In genomic region chr16:72637306-72637705, GRCh38 we compare ENCODE assay signal across 16 cellular contexts.
DNase-seq lines count a peak whose midpoint lies in the region; ATAC-seq and TF ChIP-seq lines count a peak whose summit lies in the region.
"Had no signal": no experiment of that assay in that cellular context is flagged by ENCODE, and none has a peak within 500 bp of the region (broad histone marks: within the 10 kb centered on the region; RNA-seq: fewer than 3 reads in every experiment).

No MANE protein-coding gene starts in this region.

- DNase-seq in AG09319 (ENCODE audit: extremely low read depth, low read depth) (peak; percentile 40), LoVo (ENCODE audit: low spot score) (peak; percentile 7), choroid plexus epithelial cell (ENCODE audit: low read depth) (peak; percentile 72), left colon (no peak), NCI-H1417 treated with DMSO at 0.1 percent for 48 hours (lab: John Stamatoyannopoulos, UW) (no peak), NCI-H2227 treated with DMSO at 0.1 percent for 48 hours (lab: John Stamatoyannopoulos, UW) (no peak)
- no peak for DNase-seq in activated CD4-positive, alpha-beta T cell treated with anti-CD3 and anti-CD28 coated beads, Interleukin-2, amount 50 U/mL, for 4 hours
- DNase-seq: activated CD4-positive, alpha-beta T cell treated with anti-CD3 and anti-CD28 coated beads, Interleukin-2, amount 50 U/mL, for 48 hours; activated effector memory CD4-positive, alpha-beta T cell treated with anti-CD3 and anti-CD28 coated beads, Interleukin-2, amount 50 U/mL, for 16 hours; GDM1; hippocampal formation; stimulated activated CD4-positive, alpha-beta T cell treated with anti-CD3 and anti-CD28 coated beads, Interleukin-2, amount 100 ng/mL, for 24 hours; T-helper 17 cell had no signal

- ATAC-seq in left colon = peak; percentile 31
- ATAC-seq in GM19023 (IDR thresholded peaks at IDR 0.05; ENCODE audit: unreplicated experiment) = no peak
- ATAC-seq: stimulated activated effector memory CD8-positive, alpha-beta T cell treated with anti-CD3 and anti-CD28 coated beads, Interleukin-12 subunit alpha, Interleukin-12 subunit beta, amount 100 ng/mL, for 72 hours; T-helper 17 cell had no signal

- intact Hi-C loops in left colon (cut with DNase I, micrococcal nuclease) = no loop called here

- TF ChIP-seq CTCF in AG09319 (IDR thresholded peaks at IDR 0.05; ENCODE audit: low read depth, low read length) (no peak), choroid plexus epithelial cell (conservative IDR thresholded peaks at IDR 0.05; ENCODE audit: low read depth, low read length) (no peak)

- no peak overlapping the region for H3K4me3 ChIP-seq in choroid plexus epithelial cell (ENCODE audit: low read depth, low read length)
- H3K4me3 ChIP-seq: lung had no signal

Comparison
In these comparisons a context has a peak if more than half of its experiments do, and no peak if none do; other contexts are left out.
1. DNase-seq: peak in AG09319 (single experiment), LoVo (single experiment) and choroid plexus epithelial cell (single experiment); none in left colon (0 of 2), activated CD4-positive, alpha-beta T cell treated with anti-CD3 and anti-CD28 coated beads, Interleukin-2, amount 50 U/mL, for 4 hours (0 of 2), NCI-H1417 treated with DMSO at 0.1 percent for 48 hours (single experiment) and NCI-H2227 treated with DMSO at 0.1 percent for 48 hours (single experiment).